ENCODE assay signal across 8 cellular contexts in genomic region chr1:58903450-58904298, GRCh38.
DNase-seq lines count a peak whose midpoint lies in the region; ATAC-seq, FAIRE-seq and TF ChIP-seq lines count a peak whose summit lies in the region.

No MANE protein-coding gene starts in this region.

- no peaks in the 10 kb centered on the region for H3F3A ChIP-seq in SU-DHL-6 (ENCODE audit: insufficient read depth)

- no peaks in the 10 kb centered on the region for H3K9me2 ChIP-seq in SU-DHL-6 (replicated peaks; ENCODE audit: insufficient read depth, low read length)

- H3K27ac ChIP-seq in SU-DHL-6 (ENCODE audit: low read depth, low read length) (no peak overlapping the region), pancreas (peak overlapping the region; percentile 89 to 98 (median 95)), thyroid gland (peak overlapping the region; percentile 97 to 99 (median 99))

- H3K4me1 ChIP-seq in pancreas (peaks cover 0 to 40% (median 37%) of the 10 kb centered on the region in 3 donors), thyroid gland (peaks cover 8 to 23% of the 10 kb centered on the region in 2 donors)

- H2AFZ ChIP-seq in SU-DHL-6 (ENCODE audit: low read depth, low read length, severe bottlenecking): peak overlapping the region; percentile 62

- ATAC-seq in GM21717 (IDR thresholded peaks at IDR 0.05; ENCODE audit: unreplicated experiment) (peak; percentile 89), Right ventricle myocardium superior (ENCODE audit: poor library complexity) (peak; percentile 97), pancreas (peak; percentile 86 to 94 (median 93))

- H3K9me3 Mint-ChIP-seq in IgD-negative memory B cell: no peaks in the 10 kb centered on the region

- TF ChIP-seq CTCF in SU-DHL-6 (IDR thresholded peaks at IDR 0.05; ENCODE audit: insufficient read depth, low read length, poor library complexity, severe bottlenecking): no peak
- TF ChIP-seq CTCF in pancreas (IDR thresholded peaks at IDR 0.05): no peak
- TF ChIP-seq CTCF in thyroid gland (IDR thresholded peaks at IDR 0.05): no peak

- peak overlapping the region; percentile 6; the same call in 1 of the 2 replicates for H3K9ac ChIP-seq in SU-DHL-6 (ENCODE audit: low read length)

- H4K20me1 ChIP-seq in SU-DHL-6 (ENCODE audit: low read depth, low read length): no peaks in the 10 kb centered on the region

- no peak overlapping the region for H3K4me3 ChIP-seq in SU-DHL-6 (ENCODE audit: insufficient read depth, low read length, poor library complexity, severe bottlenecking)
- peak overlapping the region; percentile 30 to 53 (median 38) for H3K4me3 ChIP-seq in pancreas
- peak overlapping the region in 2 of 3 donors; percentile 36 to 38 for H3K4me3 ChIP-seq in thyroid gland (replicated peaks in 1 of 3)

- FAIRE-seq in pancreas (lab: Jason Lieb, UNC): no peak

- DNase-seq in EH (ENCODE audit: low read depth) (peak; percentile 95), Right ventricle myocardium superior (peak; percentile 97), pancreas (peak; percentile 93 to 96 (median 94)), thyroid gland (peak; percentile 94 to 96)
- DNase-seq in activated naive CD8-positive, alpha-beta T cell treated with anti-CD3 and anti-CD28 coated beads, Interleukin-2, amount 50 U/mL, for 16 hours (ENCODE audit: low read depth, low spot score): peak; percentile 66

- H3K4me2 ChIP-seq in SU-DHL-6 (ENCODE audit: low read depth, low read length, poor library complexity, severe bottlenecking): peak overlapping the region; percentile 35

- H3K27me3 ChIP-seq in SU-DHL-6 (ENCODE audit: low read length) (no peaks in the 10 kb centered on the region), pancreas (no peaks in the 10 kb centered on the region), thyroid gland (no peaks in the 10 kb centered on the region)

- peaks cover 6 to 12% (median 10%) of the 10 kb centered on the region in 3 donors for H3K4me1 Mint-ChIP-seq in IgD-negative memory B cell

- H3K9me3 ChIP-seq in SU-DHL-6 (ENCODE audit: insufficient read depth, low read length) (no peaks in the 10 kb centered on the region), pancreas (no peaks in the 10 kb centered on the region), thyroid gland (no peaks in the 10 kb centered on the region)

- H3K27me3 Mint-ChIP-seq in IgD-negative memory B cell: no peaks in the 10 kb centered on the region

- H3K36me3 ChIP-seq in SU-DHL-6 (ENCODE audit: low read length) (no peaks in the 10 kb centered on the region), pancreas (no peaks in the 10 kb centered on the region), thyroid gland (no peaks in the 10 kb centered on the region)

- peak; percentile 92 to 97 for TF ChIP-seq POLR2A in thyroid gland (IDR thresholded peaks at IDR 0.05)

- no peaks in the 10 kb centered on the region for H3K79me2 ChIP-seq in SU-DHL-6 (ENCODE audit: insufficient read depth, low read length)

- H3K4me3 Mint-ChIP-seq in IgD-negative memory B cell: peak overlapping the region; percentile 48 to 93 (median 84)

- no peaks in the 10 kb centered on the region for H3K36me3 Mint-ChIP-seq in IgD-negative memory B cell

- 0% methylated on average over 66 to 73 of the region's 73 CpGs for WGBS in pancreas, 2 donors
- 2% methylated on average over 19 of the region's 73 CpGs for WGBS in thyroid gland, 2 donors

- intact Hi-C loops in Right ventricle myocardium superior (cut with DNase I): loop anchor here (5.0 to 10.0 kb wide), 2 partner anchors 86 to 391 kb away; partner anchors contain the start of gene FGGY
- intact Hi-C loops in pancreas (cut with DNase I): no loop called here
- intact Hi-C loops in thyroid gland (cut with DNase I): no loop called here

- peak overlapping the region; percentile 4 to 94 (median 80) for H3K27ac Mint-ChIP-seq in IgD-negative memory B cell
